ENCODE assay signal across 8 cellular contexts in the genomic region with DNA sequence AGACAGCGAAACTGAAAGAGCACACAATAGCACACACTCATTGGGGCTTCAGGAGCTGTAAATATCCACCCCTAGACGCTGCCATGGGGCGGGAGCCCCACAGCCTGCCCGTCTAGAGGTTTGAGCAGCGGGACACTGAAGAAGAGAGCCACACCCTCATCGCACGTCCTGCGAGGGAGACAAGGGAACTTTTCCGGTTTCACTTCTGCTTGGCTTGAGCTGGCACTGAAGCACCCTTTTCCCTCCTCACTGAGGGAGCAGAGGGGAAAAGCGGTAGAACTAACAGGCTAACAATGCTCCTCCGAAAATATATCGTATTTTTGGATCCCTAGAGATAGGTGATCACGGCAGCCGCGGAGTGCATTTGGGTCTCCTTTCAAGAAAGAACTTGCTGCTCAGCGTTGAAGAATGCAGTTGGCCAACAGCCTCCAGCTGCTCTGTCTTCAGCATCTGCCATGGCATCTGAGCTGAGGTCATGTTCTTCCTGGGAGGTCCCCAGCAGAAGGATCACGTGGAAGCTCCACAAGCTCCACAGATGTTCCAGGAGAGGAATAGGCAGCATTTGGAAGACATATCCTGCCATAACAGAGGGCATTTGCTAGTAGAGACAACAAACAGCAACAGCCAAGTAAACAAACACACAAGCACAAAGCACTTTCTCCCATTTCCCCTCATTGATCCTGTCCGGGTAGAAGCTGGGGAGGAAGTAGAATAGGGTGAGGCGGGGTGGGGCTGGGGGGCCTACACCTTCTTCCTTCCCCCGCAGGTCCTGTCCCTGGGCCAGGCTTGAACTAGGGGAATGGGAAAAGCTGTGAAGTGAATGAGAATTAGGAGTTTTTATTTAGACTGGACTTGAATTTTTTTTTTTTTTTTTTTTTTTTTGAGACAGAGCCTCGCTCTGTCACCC. TPM values are rescaled to one million over a fixed set of nuclear protein-coding genes. Genes with fewer than 3 reads are reported as not detected.
DNase-seq lines count a peak whose midpoint lies in the region; ATAC-seq and TF ChIP-seq lines count a peak whose summit lies in the region.

No MANE protein-coding gene starts in this region.

- DNase-seq in GM12865 (ENCODE audit: low read depth) = peak; percentile 63
- peak; percentile 28 for DNase-seq in OCI-M1 (lab: John Stamatoyannopoulos, UW)
- peak; percentile 96 to 99 for DNase-seq in cardiac fibroblast (ENCODE audit: low read depth in 2 of 2)
- DNase-seq in lower lobe of right lung = peak; percentile 83
- peak; percentile 74 for DNase-seq in transverse colon
- DNase-seq in ACHN = no peak
- no peak for DNase-seq in NCI-H1436 (lab: John Stamatoyannopoulos, UW)

- ATAC-seq in HG02884 (IDR thresholded peaks at IDR 0.05; ENCODE audit: unreplicated experiment) (peak; percentile 65), lower lobe of right lung (peak; percentile 83 to 91)

- H3K36me3 ChIP-seq in lower lobe of right lung (no peaks in the 10 kb centered on the region), transverse colon (no peaks in the 10 kb centered on the region)

- in situ Hi-C loops in transverse colon (cut with MboI; ENCODE audit: low pct_ligation_motif_present in 1 of 4, low pct_unique_long_range_greater_than_20kb in 1 of 4, low sequenced_read_pairs in 3 of 4) (no loop called here), ACHN (cut with HindIII; ENCODE audit: low pct_ligation_motif_present, low pct_unique_long_range_greater_than_20kb, low sequenced_read_pairs) (no loop called here)

- WGBS in transverse colon (ENCODE audit: low coverage in 1 of 2), 2 donors = 25 to 40% methylated on average over 2 to 21 of the region's 21 CpGs

- TF ChIP-seq EP300 in transverse colon (IDR thresholded peaks at IDR 0.05; ENCODE audit: low read depth) = no peak

- H3K27me3 ChIP-seq in lower lobe of right lung (ENCODE audit: low read depth) = no peaks in the 10 kb centered on the region
- no peaks in the 10 kb centered on the region for H3K27me3 ChIP-seq in transverse colon

- H3K9me3 ChIP-seq in lower lobe of right lung = no peaks in the 10 kb centered on the region
- H3K9me3 ChIP-seq in transverse colon = no peaks in the 10 kb centered on the region

- H3K4me1 ChIP-seq in lower lobe of right lung (peaks cover 15% of the 10 kb centered on the region), transverse colon (peaks cover 0 to 19% (median 15%) of the 10 kb centered on the region in 4 donors)

- TF ChIP-seq CTCF in GM12865 (IDR thresholded peaks at IDR 0.05; ENCODE audit: insufficient read depth, low read depth, low read length, missing control alignments) (no peak), cardiac fibroblast (IDR thresholded peaks at IDR 0.05; ENCODE audit: low read depth, low read length) (no peak), lower lobe of right lung (IDR thresholded peaks at IDR 0.05) (no peak), transverse colon (IDR thresholded peaks at IDR 0.05) (no peak)

- peak; percentile 27 for TF ChIP-seq POLR2A in transverse colon (IDR thresholded peaks at IDR 0.05)

- H3K27ac ChIP-seq in lower lobe of right lung (peak overlapping the region; percentile 66), transverse colon (peak overlapping the region; percentile 71 to 79 (median 74))

- intact Hi-C loops in lower lobe of right lung (cut with DNase I) (no loop called here), transverse colon (cut with DNase I; ENCODE audit: low total_unique reads) (no loop called here)

- H3K4me3 ChIP-seq in GM12865 (ENCODE audit: low read depth, low read length) (peak overlapping the region; percentile 42), cardiac fibroblast (replicated peaks in 1 of 2; ENCODE audit: low read depth in 2 of 2, low read length in 2 of 2) (peak overlapping the region; percentile 35 to 57), lower lobe of right lung (peak overlapping the region; percentile 46), transverse colon (peak overlapping the region in 3 of 4 donors; percentile 15 to 43 (median 30))

RNA-seq across cellular contexts. Expression of a gene that starts 44.8 kb away (rescaled TPM):
- total RNA-seq in lower lobe of right lung (311 TPM), transverse colon (10 to 100 TPM in 3 of 4 donors, 1 to 10 TPM in 1; 1.2 to 18.7 (median 14.1) TPM)

Comparison
In these comparisons a context has a peak if more than half of its experiments do, and no peak if none do; other contexts are left out.
1. DNase-seq: peak in GM12865 (single experiment), OCI-M1 (single experiment), cardiac fibroblast (2 of 2), lower lobe of right lung (single experiment) and transverse colon (single experiment); none in ACHN (single experiment) and NCI-H1436 (single experiment).
2. RNA of a gene that starts 44.8 kb away (total RNA-seq): 311 TPM in lower lobe of right lung (single experiment); 1.2 to 18.7 TPM in transverse colon; every median in the first group is over 10 times any median in the second.
3. Peak in every context shown above with its lines, with median percentiles within 50 percentile points of each other: H3K4me3 ChIP-seq.